Comparison of ENCODE assay signal across 1 cellular context in genomic region chr20:5821627-5822215, GRCh38.
TF ChIP-seq lines count a peak whose summit lies in the region.

No MANE protein-coding gene starts in this region.

TF ChIP-seq in HepG2, 621 proteins besides CTCF, POLR2A, EP300 and RAD21 (continued from another document and continues in another):
- peak; percentile 72; the same call in 1 of the 2 replicates for TF ChIP-seq ZBTB4 (CRISPR knock-in tag; IDR thresholded peaks at IDR 0.05; ENCODE audit: borderline replicate concordance)
- TF ChIP-seq ZSCAN29 (CRISPR knock-in tag; conservative IDR thresholded peaks at IDR 0.05): peak; percentile 88; the same call in 1 of the 2 replicates
- no peak for TF ChIP-seq STAT5B (CRISPR knock-in tag; IDR thresholded peaks at IDR 0.05)
- TF ChIP-seq NFKB2 (CRISPR knock-in tag; IDR thresholded peaks at IDR 0.05; ENCODE audit: borderline replicate concordance): no peak
- peak; percentile 90 for TF ChIP-seq ZSCAN9 (CRISPR knock-in tag; IDR thresholded peaks at IDR 0.05; ENCODE audit: borderline replicate concordance)
- TF ChIP-seq TFAP4 (IDR thresholded peaks at IDR 0.05; ENCODE audit: borderline replicate concordance, low read depth): peak; percentile 72
- peak; percentile 65 for TF ChIP-seq SKI (IDR thresholded peaks at IDR 0.05; ENCODE audit: partially characterized antibody)
- TF ChIP-seq ZNF619 (CRISPR knock-in tag; IDR thresholded peaks at IDR 0.05): peak; percentile 97
- peak; percentile 54; the same call in 1 of the 2 replicates for TF ChIP-seq ZFY (CRISPR knock-in tag; IDR thresholded peaks at IDR 0.05)
- TF ChIP-seq ZNF615 (CRISPR knock-in tag; IDR thresholded peaks at IDR 0.05; ENCODE audit: borderline replicate concordance): no peak
- TF ChIP-seq MTF2 (CRISPR knock-in tag; IDR thresholded peaks at IDR 0.05; ENCODE audit: borderline replicate concordance): no peak
- no peak for TF ChIP-seq SMC3 (IDR thresholded peaks at IDR 0.05; ENCODE audit: low read length)
- no peak for TF ChIP-seq POLR2AphosphoS2 (IDR thresholded peaks at IDR 0.05; ENCODE audit: low read depth, low read length)
- TF ChIP-seq ZBTB20 (CRISPR knock-in tag; IDR thresholded peaks at IDR 0.05; ENCODE audit: borderline replicate concordance, low read depth): peak; percentile 53; the same call in 1 of the 2 replicates
- peak; percentile 69 for TF ChIP-seq BCL6 (CRISPR knock-in tag; IDR thresholded peaks at IDR 0.05)
- no peak for TF ChIP-seq SP1 (IDR thresholded peaks at IDR 0.05)
- TF ChIP-seq SP1 (CRISPR knock-in tag; IDR thresholded peaks at IDR 0.05): no peak
- TF ChIP-seq PLSCR1 (CRISPR knock-in tag; IDR thresholded peaks at IDR 0.05; ENCODE audit: borderline replicate concordance): no peak; the same call in 1 of the 2 replicates
- 0 out of 2 replicates have a peak, but pooled peaks have one; percentile 7 for TF ChIP-seq CHCHD3 (CRISPR knock-in tag; IDR thresholded peaks at IDR 0.05)
- peak; percentile 72; the same call in 1 of the 2 replicates for TF ChIP-seq MIXL1 (CRISPR knock-in tag; IDR thresholded peaks at IDR 0.05)
- 0 out of 2 replicates have a peak, but pooled peaks have one; percentile 39 for TF ChIP-seq SP5 (CRISPR knock-in tag; IDR thresholded peaks at IDR 0.05; ENCODE audit: borderline replicate concordance, low read depth)
- TF ChIP-seq TERF1 (CRISPR knock-in tag; IDR thresholded peaks at IDR 0.05): no peak
- TF ChIP-seq ATAD3A (CRISPR knock-in tag; IDR thresholded peaks at IDR 0.05): no peak
- no peak for TF ChIP-seq RARG (CRISPR knock-in tag; IDR thresholded peaks at IDR 0.05; ENCODE audit: low read depth)
- TF ChIP-seq ATF5 (CRISPR knock-in tag; IDR thresholded peaks at IDR 0.05; ENCODE audit: low read depth): peak; percentile 89; the same call in 1 of the 2 replicates
- no peak for TF ChIP-seq ATF7 (IDR thresholded peaks at IDR 0.05)
- peak; percentile 93; the same call in 1 of the 2 replicates for TF ChIP-seq ATF7 (CRISPR knock-in tag; IDR thresholded peaks at IDR 0.05)
- TF ChIP-seq MEF2D (CRISPR knock-in tag; IDR thresholded peaks at IDR 0.05): no peak; the same call in 1 of the 2 replicates
- TF ChIP-seq CBFB (CRISPR knock-in tag; IDR thresholded peaks at IDR 0.05): 0 out of 2 replicates have a peak, but pooled peaks have one; percentile 36
- TF ChIP-seq GRHL1 (CRISPR knock-in tag; conservative IDR thresholded peaks at IDR 0.05): no peak
- TF ChIP-seq KDM6A (CRISPR knock-in tag; IDR thresholded peaks at IDR 0.05; ENCODE audit: low read depth): peak; percentile 91
- no peak for TF ChIP-seq ARID3A (IDR thresholded peaks at IDR 0.05; ENCODE audit: low read depth, low read length)
- no peak for TF ChIP-seq ZUFSP (CRISPR knock-in tag; IDR thresholded peaks at IDR 0.05; ENCODE audit: borderline replicate concordance)
- TF ChIP-seq ZNF296 (CRISPR knock-in tag; conservative IDR thresholded peaks at IDR 0.05): no peak
- no peak; the same call in none of the 2 replicates for TF ChIP-seq ZFP91 (CRISPR knock-in tag; IDR thresholded peaks at IDR 0.05; ENCODE audit: borderline replicate concordance)
- TF ChIP-seq ZNF460 (CRISPR knock-in tag; IDR thresholded peaks at IDR 0.05; ENCODE audit: borderline replicate concordance): 0 out of 2 replicates have a peak, but pooled peaks have one; percentile 7
- peak; percentile 79; the same call in 1 of the 2 replicates for TF ChIP-seq HMGXB3 (CRISPR knock-in tag; IDR thresholded peaks at IDR 0.05; ENCODE audit: borderline replicate concordance)
- TF ChIP-seq ZNF343 (CRISPR knock-in tag; IDR thresholded peaks at IDR 0.05): peak; percentile 91; the same call in 1 of the 2 replicates
- TF ChIP-seq ZNF263 (CRISPR knock-in tag; IDR thresholded peaks at IDR 0.05): peak; percentile 28; the same call in 1 of the 2 replicates
